In genomic region chr17:44137891-44138709, GRCh38 we compare ENCODE assay signal across 1 cellular context.
TF ChIP-seq lines count a peak whose summit lies in the region.

No MANE protein-coding gene starts in this region.

TF ChIP-seq in HepG2, 621 proteins besides CTCF, POLR2A, EP300 and RAD21 (continues in another document):
- TF ChIP-seq ZNF773 (CRISPR knock-in tag; IDR thresholded peaks at IDR 0.05; ENCODE audit: borderline replicate concordance) (no peak), TBX2 (CRISPR knock-in tag; IDR thresholded peaks at IDR 0.05; ENCODE audit: borderline replicate concordance) (peak; percentile 82), ZNF792 (CRISPR knock-in tag; IDR thresholded peaks at IDR 0.05) (peak; percentile 70), TRIM24 (CRISPR knock-in tag; IDR thresholded peaks at IDR 0.05) (no peak), ZNF788 (CRISPR knock-in tag; IDR thresholded peaks at IDR 0.05; ENCODE audit: borderline replicate concordance) (peak; percentile 66; the same call in 1 of the 2 replicates), KLF6 (CRISPR knock-in tag; IDR thresholded peaks at IDR 0.05) (0 out of 2 replicates have a peak, but pooled peaks have one; percentile 29), ZHX1 (CRISPR knock-in tag; IDR thresholded peaks at IDR 0.05; ENCODE audit: low read depth) (peak; percentile 19; the same call in 1 of the 2 replicates), TFDP2 (CRISPR knock-in tag; IDR thresholded peaks at IDR 0.05) (peak; percentile 67), ZSCAN25 (CRISPR knock-in tag; IDR thresholded peaks at IDR 0.05) (peak; percentile 66; the same call in 1 of the 2 replicates), ZNF543 (CRISPR knock-in tag; IDR thresholded peaks at IDR 0.05) (0 out of 2 replicates have a peak, but pooled peaks have one; percentile 30), ZNF775 (CRISPR knock-in tag; IDR thresholded peaks at IDR 0.05; ENCODE audit: borderline replicate concordance) (peak; percentile 29; the same call in 1 of the 2 replicates), ZMYM4 (CRISPR knock-in tag; IDR thresholded peaks at IDR 0.05) (peak; percentile 61; the same call in 1 of the 2 replicates), ZMAT3 (CRISPR knock-in tag; conservative IDR thresholded peaks at IDR 0.05) (peak; percentile 60; the same call in 1 of the 2 replicates), PLSCR1 (CRISPR knock-in tag; IDR thresholded peaks at IDR 0.05; ENCODE audit: borderline replicate concordance) (no peak), FOXP4 (CRISPR knock-in tag; IDR thresholded peaks at IDR 0.05) (no peak; the same call in 1 of the 2 replicates), HNRNPH1 (optimal IDR thresholded peaks at IDR 0.05; ENCODE audit: low read depth, low read length) (no peak), BORCS8-MEF2B (CRISPR knock-in tag; IDR thresholded peaks at IDR 0.05) (peak; percentile 67; the same call in 1 of the 2 replicates), NFYC (CRISPR knock-in tag; IDR thresholded peaks at IDR 0.05) (peak; percentile 45; the same call in 1 of the 2 replicates), ZNF530 (CRISPR knock-in tag; IDR thresholded peaks at IDR 0.05; ENCODE audit: low read depth) (no peak), TGIF2 (CRISPR knock-in tag; IDR thresholded peaks at IDR 0.05) (peak; percentile 71; the same call in 1 of the 2 replicates), ZNF891 (CRISPR knock-in tag; IDR thresholded peaks at IDR 0.05) (0 out of 2 replicates have a peak, but pooled peaks have one; percentile 37), ZBTB38 (CRISPR knock-in tag; IDR thresholded peaks at IDR 0.05) (no peak; the same call in 1 of the 2 replicates), MXD3 (CRISPR knock-in tag; IDR thresholded peaks at IDR 0.05) (peak; percentile 70; the same call in 1 of the 2 replicates), TFAP4 (IDR thresholded peaks at IDR 0.05; ENCODE audit: borderline replicate concordance, low read depth) (peak; percentile 71; the same call in 1 of the 2 replicates), MEIS2 (CRISPR knock-in tag; IDR thresholded peaks at IDR 0.05) (peak; percentile 35; the same call in 1 of the 2 replicates), HMGXB4 (CRISPR knock-in tag; IDR thresholded peaks at IDR 0.05; ENCODE audit: borderline replicate concordance in 1 of 2, low read depth in 1 of 2) (peak in 1 of 2 experiments; percentile 19; a peak in 1 of 4 replicates), MNT (IDR thresholded peaks at IDR 0.05) (peak; percentile 61), ZFP36L1 (CRISPR knock-in tag; IDR thresholded peaks at IDR 0.05) (peak; percentile 71; the same call in 1 of the 2 replicates), SPEN (CRISPR knock-in tag; IDR thresholded peaks at IDR 0.05; ENCODE audit: low read depth) (peak; percentile 68; the same call in 1 of the 2 replicates), RFX5 (IDR thresholded peaks at IDR 0.05; ENCODE audit: low read depth, low read length) (0 out of 2 replicates have a peak, but pooled peaks have one; percentile 56), ZBTB2 (CRISPR knock-in tag; IDR thresholded peaks at IDR 0.05; ENCODE audit: low read depth) (0 out of 2 replicates have a peak, but pooled peaks have one; percentile 13), ZNF512B (CRISPR knock-in tag; IDR thresholded peaks at IDR 0.05; ENCODE audit: borderline replicate concordance) (peak; percentile 50; the same call in 1 of the 2 replicates), DMAP1 (CRISPR knock-in tag; IDR thresholded peaks at IDR 0.05) (0 out of 2 replicates have a peak, but pooled peaks have one; percentile 17), ZNF333 (CRISPR knock-in tag; IDR thresholded peaks at IDR 0.05; ENCODE audit: borderline replicate concordance) (no peak), SMAD3 (CRISPR knock-in tag; IDR thresholded peaks at IDR 0.05) (peak; percentile 12; the same call in 1 of the 2 replicates), ISX (CRISPR knock-in tag; conservative IDR thresholded peaks at IDR 0.05) (no peak), ARID2 (CRISPR knock-in tag; IDR thresholded peaks at IDR 0.05; ENCODE audit: borderline replicate concordance) (peak; percentile 83), ATF7 (IDR thresholded peaks at IDR 0.05) (no peak), ATF7 (CRISPR knock-in tag; IDR thresholded peaks at IDR 0.05) (peak; percentile 73), CBX5 (CRISPR knock-in tag; IDR thresholded peaks at IDR 0.05; ENCODE audit: borderline replicate concordance) (0 out of 2 replicates have a peak, but pooled peaks have one; percentile 34), ATAD3A (CRISPR knock-in tag; IDR thresholded peaks at IDR 0.05) (no peak), NFYB (CRISPR knock-in tag; IDR thresholded peaks at IDR 0.05) (no peak), ZNF260 (CRISPR knock-in tag; IDR thresholded peaks at IDR 0.05; ENCODE audit: borderline replicate concordance, low read depth) (no peak), ZSCAN22 (CRISPR knock-in tag; IDR thresholded peaks at IDR 0.05) (no peak), KAT2B (IDR thresholded peaks at IDR 0.05; ENCODE audit: borderline replicate concordance, low read depth, low read length) (no peak), ZNF569 (CRISPR knock-in tag; IDR thresholded peaks at IDR 0.05; ENCODE audit: borderline replicate concordance) (no peak)
